In the genomic region with DNA sequence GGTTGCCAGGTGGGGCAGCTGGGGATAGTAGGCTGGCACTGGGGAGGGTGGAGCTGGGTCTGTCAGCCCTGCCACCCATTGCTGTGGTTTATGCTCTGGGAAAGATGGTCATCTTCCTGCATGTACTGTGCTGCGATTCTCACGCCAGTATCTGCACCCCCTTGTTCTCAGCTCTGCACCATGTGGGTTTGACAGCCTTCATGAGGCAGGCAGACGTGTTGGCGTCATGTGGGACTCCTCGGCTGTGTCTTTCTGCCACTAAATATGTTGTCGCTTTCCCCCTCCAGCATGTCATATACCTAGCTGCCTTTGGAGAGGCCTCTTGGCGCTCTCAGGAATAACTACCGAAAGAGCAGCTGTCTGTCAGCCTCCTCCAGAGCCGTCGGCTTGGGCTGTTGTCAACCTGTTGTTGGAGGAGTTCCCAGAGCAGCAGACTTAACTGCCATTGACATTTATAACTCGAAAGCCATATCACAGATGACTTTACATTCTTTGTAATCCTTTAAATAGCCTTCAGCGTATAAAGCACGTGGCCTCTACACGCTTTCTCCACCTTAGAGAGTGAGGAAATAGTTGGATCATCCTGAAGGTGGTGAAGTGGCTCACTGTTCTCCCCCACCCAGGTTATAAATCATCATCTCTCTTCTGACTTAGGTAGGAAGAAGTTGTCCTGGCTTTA, we compare ENCODE assay signal across 9 cellular contexts.
DNase-seq lines count a peak whose midpoint lies in the region; ATAC-seq and TF ChIP-seq lines count a peak whose summit lies in the region.
"Had no signal": no experiment of that assay in that cellular context is flagged by ENCODE, and none has a peak within 500 bp of the region (broad histone marks: within the 10 kb centered on the region; RNA-seq: fewer than 3 reads in every experiment).

No MANE protein-coding gene starts in this region.

- DNase-seq in M059J (ENCODE audit: low read depth) (peak; percentile 15), NCI-H69 (lab: John Stamatoyannopoulos, UW) (peak; percentile 9), heart left ventricle (peak in 4 of 5 donors; percentile 62 to 80 (median 74)), gastrocnemius medialis (peak; percentile 65 to 68), uterus (no peak)
- DNase-seq: NK-92 treated with Interleukin-12 subunit alpha and Interleukin-12 subunit beta, amount 100 ng/mL, for 24 hours; spleen had no signal

- TF ChIP-seq POLR2A in heart left ventricle (IDR thresholded peaks at IDR 0.05) (no peak), gastrocnemius medialis (IDR thresholded peaks at IDR 0.05) (no peak), uterus (IDR thresholded peaks at IDR 0.05) (no peak)

- H3K27ac ChIP-seq in heart left ventricle: peak overlapping the region in 11 of 12 donors; percentile 57 to 90 (median 77)
- peak overlapping the region; percentile 32 to 80 (median 62) for H3K27ac ChIP-seq in gastrocnemius medialis
- no peak overlapping the region for H3K27ac ChIP-seq in uterus

- H3K4me1 ChIP-seq in heart left ventricle: peaks cover 0 to 86% (median 57%) of the 10 kb centered on the region in 12 donors
- H3K4me1 ChIP-seq in gastrocnemius medialis: peaks cover 24 to 31% of the 10 kb centered on the region in 2 donors
- no peaks in the 10 kb centered on the region for H3K4me1 ChIP-seq in uterus

- H3K27me3 ChIP-seq in heart left ventricle (no peaks in the 10 kb centered on the region), gastrocnemius medialis (no peaks in the 10 kb centered on the region), uterus (no peaks in the 10 kb centered on the region)
- H3K27me3 ChIP-seq: spleen had no signal

- peak; percentile 60 to 83 (median 82) for ATAC-seq in heart left ventricle
- peak; percentile 90 to 91 for ATAC-seq in gastrocnemius medialis
- no peak for ATAC-seq in HG03342 (IDR thresholded peaks at IDR 0.05; ENCODE audit: unreplicated experiment)
- ATAC-seq in HG02763 (IDR thresholded peaks at IDR 0.05; ENCODE audit: unreplicated experiment): no peak

- no peaks in the 10 kb centered on the region for H3K9me3 ChIP-seq in heart left ventricle
- no peaks in the 10 kb centered on the region for H3K9me3 ChIP-seq in gastrocnemius medialis
- H3K9me3 ChIP-seq in uterus: no peaks in the 10 kb centered on the region
- H3K9me3 ChIP-seq: spleen had no signal

- H3K4me3 ChIP-seq in heart left ventricle (no peak overlapping the region), gastrocnemius medialis (no peak overlapping the region), uterus (no peak overlapping the region)
- H3K4me3 ChIP-seq: spleen had no signal

- intact Hi-C loops in heart left ventricle (cut with DNase I): loop anchor here in 7 of 10 donors (5.0 to 10.0 kb wide), 4 partner anchors 36 to 51 kb away; no protein-coding TSS in a partner anchor
- intact Hi-C loops in gastrocnemius medialis (cut with DNase I; ENCODE audit: low total_unique reads): loop anchor here (1.0 to 5.0 kb wide), 2 partner anchors 34 to 56 kb away; no protein-coding TSS in a partner anchor
- intact Hi-C loops in uterus (cut with DNase I; ENCODE audit: low total_unique reads): no loop called here

- H3K36me3 ChIP-seq in heart left ventricle (no peaks in the 10 kb centered on the region), gastrocnemius medialis (no peaks in the 10 kb centered on the region), uterus (no peaks in the 10 kb centered on the region)

- in situ Hi-C loops in gastrocnemius medialis (cut with MboI; ENCODE audit: low sequenced_read_pairs in 4 of 4): no loop called here

- WGBS in heart left ventricle, 4 donors: 25 to 50% (median 38%) methylated on average over 14 of the region's 14 CpGs

- TF ChIP-seq CTCF in heart left ventricle (IDR thresholded peaks at IDR 0.05) (no peak), gastrocnemius medialis (IDR thresholded peaks at IDR 0.05 in 4 of 5, conservative IDR thresholded peaks at IDR 0.05 in 1 of 5) (no peak), uterus (IDR thresholded peaks at IDR 0.05) (no peak)

Comparison
In these comparisons a context has a peak if more than half of its experiments do, and no peak if none do; other contexts are left out.
1. DNase-seq: peak in M059J (single experiment), NCI-H69 (single experiment), heart left ventricle (4 of 5) and gastrocnemius medialis (2 of 2); none in uterus (0 of 2).
2. ATAC-seq: peak in heart left ventricle (4 of 4) and gastrocnemius medialis (2 of 2); none in HG03342 (single experiment) and HG02763 (single experiment).
3. H3K27ac ChIP-seq: peak in heart left ventricle (11 of 12) and gastrocnemius medialis (4 of 4); none in uterus (0 of 2).